Comparison of ENCODE assay signal across 18 cellular contexts in the genomic region with DNA sequence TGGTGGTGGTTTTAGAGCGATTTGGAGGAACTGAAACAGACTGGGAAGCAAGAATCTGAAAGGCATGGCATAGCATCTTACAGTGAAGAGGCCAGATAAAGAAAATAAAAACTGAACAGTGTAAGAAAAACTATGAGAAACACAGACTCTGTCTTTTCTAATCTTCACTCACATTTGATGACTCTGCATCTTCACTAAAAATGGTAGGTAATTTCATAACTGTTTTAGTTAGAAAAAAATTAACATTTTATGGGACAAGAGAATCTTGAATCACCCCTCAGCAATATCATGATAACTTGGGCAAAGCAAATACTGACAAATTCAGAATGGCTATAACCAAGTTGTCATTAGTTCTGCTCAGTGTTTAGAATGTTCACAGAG.
DNase-seq lines count a peak whose midpoint lies in the region; ATAC-seq, FAIRE-seq and TF ChIP-seq lines count a peak whose summit lies in the region.
"Had no signal": no experiment of that assay in that cellular context is flagged by ENCODE, and none has a peak within 500 bp of the region (broad histone marks: within the 10 kb centered on the region; RNA-seq: fewer than 3 reads in every experiment).

No MANE protein-coding gene starts in this region.

- H3K4me2 ChIP-seq in GM23338 (peak overlapping the region; percentile 61), K562 (ENCODE audit: insufficient read depth, low read length) (no peak overlapping the region)

- TF ChIP-seq EP300 in K562 (IDR thresholded peaks at IDR 0.05; ENCODE audit: low read length): no peak

- no peak for TF ChIP-seq POLR2A in K562 (conservative IDR thresholded peaks at IDR 0.05)

- H3K4me3 Mint-ChIP-seq in GM23338: no peak overlapping the region
- no peak overlapping the region for H3K4me3 Mint-ChIP-seq in activated T-cell treated with anti-CD3 and anti-CD28 coated beads, Interleukin-2, amount 50 U/mL, for 4 hours
- H3K4me3 Mint-ChIP-seq: CD4-positive, alpha-beta memory T cell; HFFc6 had no signal

- no peak for TF ChIP-seq RAD21 in K562 (CRISPR knock-in tag; conservative IDR thresholded peaks at IDR 0.05 in 1 of 2, IDR thresholded peaks at IDR 0.05 in 1 of 2)

- H3K27me3 ChIP-seq in GM23338 (ENCODE audit: insufficient read depth) (no peaks in the 10 kb centered on the region), HUES6 (ENCODE audit: control insufficient read depth, insufficient read depth, low read length) (no peaks in the 10 kb centered on the region), K562 (ENCODE audit: control insufficient read depth in 2 of 2, insufficient read depth in 2 of 2, low read length in 2 of 2) (no peaks in the 10 kb centered on the region), iPS-20b (ENCODE audit: insufficient read depth, low read length) (no peaks in the 10 kb centered on the region)
- H3K27me3 ChIP-seq: BE2C had no signal

- H3K4me1 ChIP-seq in GM23338 (ENCODE audit: insufficient read depth) (peaks cover 41% of the 10 kb centered on the region), HUES6 (ENCODE audit: control insufficient read depth, insufficient read depth, low read length) (peaks cover 38% of the 10 kb centered on the region), K562 (replicated peaks in 1 of 2; ENCODE audit: control insufficient read depth in 2 of 2, insufficient read depth in 2 of 2, low read length in 2 of 2) (no peaks in the 10 kb centered on the region), iPS-20b (ENCODE audit: insufficient read depth, low read length) (peaks cover 30% of the 10 kb centered on the region)
- H3K4me1 ChIP-seq: BE2C had no signal

- H3K79me2 ChIP-seq in GM23338 (replicated peaks; ENCODE audit: insufficient read depth) (no peaks in the 10 kb centered on the region), K562 (ENCODE audit: control insufficient read depth, insufficient read depth, low read length) (no peaks in the 10 kb centered on the region)

- H2AFZ ChIP-seq in GM23338 (peak overlapping the region; percentile 74; the same call in 1 of the 2 replicates), K562 (ENCODE audit: low read depth, low read length) (no peak overlapping the region)
- H2AFZ ChIP-seq: GM23248 had no signal

- DNase-seq in GM23338 (ENCODE audit: low spot score): no peak
- DNase-seq in K562 (ENCODE audit: extremely low read depth in 1 of 4, low spot score in 3 of 4): no peak
- no peak for DNase-seq in activated CD4-positive, alpha-beta T cell treated with anti-CD3 and anti-CD28 coated beads, Interleukin-2, amount 50 U/mL, for 48 hours
- DNase-seq in NCI-H446 treated with DMSO at 0.1 percent for 48 hours (lab: John Stamatoyannopoulos, UW): no peak
- DNase-seq in activated T-cell treated with anti-CD3 and anti-CD28 coated beads, Interleukin-2, amount 50 U/mL, for 4 hours: no peak
- DNase-seq: BE2C; CD4-positive, alpha-beta memory T cell; DMS79; GM23248; HCEC 1CT; HFFc6; KBM-7 had no signal

- H3K9me1 ChIP-seq in K562 (ENCODE audit: control insufficient read depth, insufficient read depth, low read length): no peaks in the 10 kb centered on the region

- no peak for FAIRE-seq in K562 (lab: Jason Lieb, UNC)
- FAIRE-seq: A204.1, GM12878, GM18507 had no signal

- ATAC-seq in GM23338 (no peak; the same call in 2 of the 3 replicates), K562 (no peak)
- no peak for ATAC-seq in activated T-cell treated with anti-CD3 and anti-CD28 coated beads, Interleukin-2, amount 50 U/mL, for 4 hours
- ATAC-seq: GM12878 had no signal

- intact Hi-C loops in K562 (cut with micrococcal nuclease): no loop called here

- H3K4me1 Mint-ChIP-seq in GM23338: peaks cover 34% of the 10 kb centered on the region
- H3K4me1 Mint-ChIP-seq in activated T-cell treated with anti-CD3 and anti-CD28 coated beads, Interleukin-2, amount 50 U/mL, for 4 hours (ENCODE audit: low read depth): no peaks in the 10 kb centered on the region
- H3K4me1 Mint-ChIP-seq: CD4-positive, alpha-beta memory T cell had no signal

- H3K9me3 Mint-ChIP-seq in GM23338: peaks cover 30% of the 10 kb centered on the region
- H3K9me3 Mint-ChIP-seq in activated T-cell treated with anti-CD3 and anti-CD28 coated beads, Interleukin-2, amount 50 U/mL, for 4 hours: peaks cover 15% of the 10 kb centered on the region

- TF ChIP-seq CTCF in GM23338 (conservative IDR thresholded peaks at IDR 0.05; ENCODE audit: low read depth in 2 of 2) (no peak), K562 (IDR thresholded peaks at IDR 0.05 in 2 of 3, conservative IDR thresholded peaks at IDR 0.05 in 1 of 3; ENCODE audit: insufficient read depth in 2 of 3, low read depth in 1 of 3, low read length in 3 of 3) (no peak)

- in situ Hi-C loops in K562 (cut with MboI): no loop called here

- H3K27ac ChIP-seq in GM23338 (ENCODE audit: low read depth) (peak overlapping the region; percentile 79), HUES6 (ENCODE audit: low read depth, low read length) (peak overlapping the region; percentile 35; the same call in 1 of the 2 replicates), K562 (ENCODE audit: extremely low read depth, low read depth, low read length) (no peak overlapping the region), iPS-20b (ENCODE audit: low read length) (peak overlapping the region; percentile 54)
- H3K27ac ChIP-seq: C4-2B, GM23248 had no signal

- WGBS in K562 (ENCODE audit: insufficient coverage, low coverage, missing lambda C conversion rate): 67% methylated on average over 1 of the region's 1 CpG

- H3F3A ChIP-seq in GM23338 (replicated peaks; ENCODE audit: low read depth): peaks cover 10% of the 10 kb centered on the region; the same call in 1 of the 2 replicates

- no peaks in the 10 kb centered on the region for H3K36me3 ChIP-seq in GM23338 (ENCODE audit: insufficient read depth)
- H3K36me3 ChIP-seq in HUES6 (ENCODE audit: control insufficient read depth, insufficient read depth, low read length): peaks cover 3% of the 10 kb centered on the region; the same call in 1 of the 2 replicates
- H3K36me3 ChIP-seq in K562 (ENCODE audit: control insufficient read depth, insufficient read depth, low read length): peaks cover 10% of the 10 kb centered on the region; the same call in 1 of the 3 replicates
- H3K36me3 ChIP-seq in iPS-20b (ENCODE audit: insufficient read depth, low read depth, low read length): 0 out of 2 replicates have a peak, but pooled peaks cover 6% of the 10 kb centered on the region
- H3K36me3 ChIP-seq: BE2C had no signal

- H3K9me3 ChIP-seq in HUES6 (ENCODE audit: control insufficient read depth, insufficient read depth, low read depth, low read length) (peaks cover 26% of the 10 kb centered on the region), K562 (replicated peaks; ENCODE audit: control insufficient read depth, insufficient read depth, low read depth, low read length) (peaks cover 8% of the 10 kb centered on the region), iPS-20b (ENCODE audit: insufficient read depth, low read depth, low read length) (peaks cover 21% of the 10 kb centered on the region)
- H3K9me3 ChIP-seq: BE2C had no signal

- POLR2A ChIA-PET in K562 (lab: Yijun Ruan, JAX): no interaction called here

- H3K27ac Mint-ChIP-seq in GM23338: peak overlapping the region; percentile 77
- H3K27ac Mint-ChIP-seq: CD4-positive, alpha-beta memory T cell; HFFc6 had no signal

- peaks cover 33% of the 10 kb centered on the region for H3K36me3 Mint-ChIP-seq in GM23338 (ENCODE audit: low read depth)
- no peaks in the 10 kb centered on the region for H3K36me3 Mint-ChIP-seq in activated T-cell treated with anti-CD3 and anti-CD28 coated beads, Interleukin-2, amount 50 U/mL, for 4 hours (ENCODE audit: insufficient read depth)
- H3K36me3 Mint-ChIP-seq: CD4-positive, alpha-beta memory T cell had no signal

- 0 out of 2 replicates have a peak, but pooled peaks cover 3% of the 10 kb centered on the region for H3K9me2 ChIP-seq in GM23338 (ENCODE audit: insufficient read depth)

- peaks cover 3% of the 10 kb centered on the region for H3K27me3 Mint-ChIP-seq in GM23338 (ENCODE audit: insufficient read depth, low read depth, poor library complexity)
- H3K27me3 Mint-ChIP-seq in activated T-cell treated with anti-CD3 and anti-CD28 coated beads, Interleukin-2, amount 50 U/mL, for 4 hours (ENCODE audit: low read depth): no peaks in the 10 kb centered on the region
- H3K27me3 Mint-ChIP-seq: CD4-positive, alpha-beta memory T cell had no signal

- no peak overlapping the region for H3K4me3 ChIP-seq in GM23338
- no peak overlapping the region for H3K4me3 ChIP-seq in HUES6 (ENCODE audit: low read depth, low read length)
- H3K4me3 ChIP-seq in K562: no peak overlapping the region
- H3K4me3 ChIP-seq in iPS-20b (ENCODE audit: low read length): no peak overlapping the region
- H3K4me3 ChIP-seq: GM12878, GM23248 had no signal

- peak overlapping the region; percentile 29 for H3K9ac ChIP-seq in HUES6 (ENCODE audit: low read length)
- no peak overlapping the region for H3K9ac ChIP-seq in K562 (ENCODE audit: insufficient read depth in 1 of 2, low read depth in 2 of 2, low read length in 2 of 2)
- H3K9ac ChIP-seq in iPS-20b (ENCODE audit: low read depth, low read length): no peak overlapping the region; the same call in 1 of the 2 replicates
- H3K9ac ChIP-seq: GM23248 had no signal

- CTCF ChIA-PET in K562 (lab: Yijun Ruan, JAX; ENCODE audit: low intra/inter-chr PET ratio): no interaction called here

- BruUV-seq in K562 (replicated peaks; lab: Mats Ljungman, UMichigan): no TSS peak

- H4K20me1 ChIP-seq in GM23338 (replicated peaks; ENCODE audit: insufficient read depth): no peaks in the 10 kb centered on the region
- no peaks in the 10 kb centered on the region for H4K20me1 ChIP-seq in K562 (replicated peaks; ENCODE audit: control insufficient read depth, insufficient read depth, low read length)

TF ChIP-seq in GM23338, 12 proteins besides CTCF, POLR2A, EP300 and RAD21 (continues in another document):
- TF ChIP-seq NANOG (IDR thresholded peaks at IDR 0.05; ENCODE audit: borderline replicate concordance): no peak
- TF ChIP-seq JUNB (IDR thresholded peaks at IDR 0.05; ENCODE audit: unreplicated experiment): no peak

TF ChIP-seq in K562, 482 proteins besides CTCF, POLR2A, EP300 and RAD21:
- peak; percentile 51; the same call in 1 of the 2 replicates for TF ChIP-seq ZNF316 (IDR thresholded peaks at IDR 0.05)
- no peak for TF ChIP-seq SRSF7 (optimal IDR thresholded peaks at IDR 0.05; ENCODE audit: low read depth, low read length)
